1 cellular context compared by ENCODE assay signal in the genomic region with DNA sequence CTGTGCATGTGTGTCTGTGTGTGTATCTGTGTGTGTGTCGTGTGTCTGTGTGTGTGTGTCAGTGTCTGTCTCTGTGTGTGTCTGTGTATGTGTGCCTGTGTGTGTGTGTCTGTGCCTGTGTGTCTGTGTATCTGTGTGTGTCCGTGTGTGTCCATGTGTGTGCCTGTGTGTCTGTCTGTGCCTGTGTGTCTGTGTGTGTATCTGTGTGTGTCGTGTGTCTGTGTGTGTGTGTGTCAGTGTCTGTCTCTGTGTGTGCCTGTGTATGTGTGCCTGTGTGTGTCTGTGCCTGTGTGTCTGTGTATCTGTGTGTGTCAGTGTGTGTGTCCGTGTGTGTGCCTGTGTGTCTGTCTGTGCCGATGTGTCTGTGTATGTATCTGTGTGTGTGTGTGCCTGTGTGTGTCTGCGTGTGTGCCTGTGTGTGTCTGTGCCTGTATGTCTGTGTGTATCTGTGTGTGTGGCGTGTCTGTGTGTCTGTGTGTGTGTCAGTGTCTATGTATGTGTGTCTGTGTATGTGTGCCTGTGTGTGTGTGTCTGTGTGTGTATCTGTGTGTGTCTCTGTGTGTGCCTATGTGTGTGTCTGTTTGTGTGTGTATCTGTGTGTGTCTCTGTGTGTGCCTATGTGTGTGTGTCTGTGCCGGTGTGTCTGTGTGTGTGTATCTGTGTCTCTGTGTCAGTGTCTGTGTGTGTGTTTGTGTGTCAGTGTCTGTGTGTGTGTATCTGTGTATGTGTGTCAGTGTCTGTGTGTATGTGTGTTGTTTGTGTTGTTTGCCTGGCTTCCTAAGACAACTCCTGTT.
TF ChIP-seq lines count a peak whose summit lies in the region.

No MANE protein-coding gene starts in this region.

TF ChIP-seq in GM12878, 131 proteins besides CTCF, POLR2A, EP300 and RAD21:
- TF ChIP-seq SIN3A (IDR thresholded peaks at IDR 0.05; ENCODE audit: low read depth, low read length) (no peak), RCOR1 (conservative IDR thresholded peaks at IDR 0.05; ENCODE audit: low read depth, low read length) (no peak), MYB (IDR thresholded peaks at IDR 0.05; ENCODE audit: borderline replicate concordance, low read depth, low read length) (no peak), NR2C2 (IDR thresholded peaks at IDR 0.05; ENCODE audit: borderline replicate concordance, control insufficient read depth, insufficient read length, low read depth) (peak; percentile 10), ESRRA (IDR thresholded peaks at IDR 0.05; ENCODE audit: low read length) (no peak), RAD51 (IDR thresholded peaks at IDR 0.05) (no peak)
